In the genomic region with DNA sequence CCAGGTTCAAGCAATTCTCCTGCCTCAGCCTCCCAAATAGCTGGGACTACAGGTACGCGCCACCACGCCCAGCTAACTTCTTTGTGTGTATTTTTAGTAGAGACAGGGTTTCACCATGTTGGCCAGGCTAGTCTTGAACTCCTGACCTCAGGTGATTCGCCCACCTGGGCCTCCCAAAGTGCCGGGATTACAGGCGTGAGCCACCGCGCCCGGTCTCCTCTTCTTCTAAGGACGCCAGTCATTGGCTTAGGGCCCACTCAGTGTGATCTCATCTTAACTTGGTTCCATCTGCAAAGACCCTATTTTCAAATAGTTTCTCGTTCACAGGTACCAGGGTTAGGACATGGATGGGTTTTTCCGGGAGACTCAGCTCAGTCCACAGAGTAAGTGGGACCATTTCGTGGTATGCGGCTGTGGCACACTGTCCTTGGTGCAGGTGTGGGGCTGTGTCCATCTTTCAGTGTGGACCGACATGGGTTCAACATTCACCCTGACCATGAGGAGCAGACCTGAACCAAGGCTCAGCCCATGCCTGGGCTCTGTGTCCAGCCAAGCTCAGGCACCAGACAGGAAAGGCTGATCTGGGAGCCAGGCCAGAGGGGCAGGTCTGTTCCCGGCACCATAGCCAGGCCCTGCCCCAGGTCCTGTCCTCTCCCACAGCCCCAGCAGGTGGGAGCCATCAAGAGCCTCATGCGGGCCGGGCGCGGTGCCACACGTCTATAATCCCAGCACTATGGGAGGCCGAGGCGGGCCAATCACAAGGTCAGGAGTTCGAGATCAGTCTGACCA, we compare ENCODE assay signal across 1 cellular context.
TF ChIP-seq lines count a peak whose summit lies in the region.

No MANE protein-coding gene starts in this region.

TF ChIP-seq in endothelial cell of umbilical vein, 7 proteins besides CTCF, POLR2A, EP300 and RAD21:
- TF ChIP-seq JUN (IDR thresholded peaks at IDR 0.05; ENCODE audit: borderline replicate concordance, insufficient read depth, insufficient read length, low read depth) (no peak), FOS (IDR thresholded peaks at IDR 0.05; ENCODE audit: borderline replicate concordance, insufficient read depth, low read length) (no peak), GATA2 (IDR thresholded peaks at IDR 0.05; ENCODE audit: insufficient read depth, insufficient read length, low read depth, low read length) (no peak), EZH2 (IDR thresholded peaks at IDR 0.05; ENCODE audit: borderline replicate concordance, low read depth, low read length, severe bottlenecking) (no peak), POLR2AphosphoS5 (IDR thresholded peaks at IDR 0.05; ENCODE audit: insufficient read depth, low read depth, low read length) (no peak), MYC (IDR thresholded peaks at IDR 0.05; ENCODE audit: low read depth, low read length) (no peak)
- TF ChIP-seq, protein P1, sequence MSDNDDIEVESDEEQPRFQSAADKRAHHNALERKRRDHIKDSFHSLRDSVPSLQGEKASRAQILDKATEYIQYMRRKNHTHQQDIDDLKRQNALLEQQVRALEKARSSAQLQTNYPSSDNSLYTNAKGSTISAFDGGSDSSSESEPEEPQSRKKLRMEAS (IDR thresholded peaks at IDR 0.05; ENCODE audit: insufficient read depth, insufficient read length): no peak
TF ChIP-seq in endothelial cell of umbilical vein: peak in this region for 0.
